22 cellular contexts compared by ENCODE assay signal in genomic region chr1:201767339-201767738, GRCh38.
DNase-seq lines count a peak whose midpoint lies in the region; ATAC-seq, FAIRE-seq and TF ChIP-seq lines count a peak whose summit lies in the region.
"Had no signal": no experiment of that assay in that cellular context is flagged by ENCODE, and none has a peak within 500 bp of the region (broad histone marks: within the 10 kb centered on the region; RNA-seq: fewer than 3 reads in every experiment).

No MANE protein-coding gene starts in this region.

- POLR2A ChIA-PET in activated CD4-positive, alpha-beta memory T cell treated with anti-CD3 and anti-CD28 coated beads, Interleukin-2, amount 10 ng/mL, durations not matched to agents 7 days and 5 days (lab: Charles Lee), result interaction anchor here (0.9 kb wide), 1 partner anchor 46 kb away, joined by 3 read pairs; no protein-coding TSS in a partner anchor

- H3K27me3 ChIP-seq in cardiac muscle cell, result no peaks in the 10 kb centered on the region
- H3K27me3 ChIP-seq in ACC112 (ENCODE audit: insufficient read depth, low read length), result no peaks in the 10 kb centered on the region
- H3K27me3 ChIP-seq in subcutaneous abdominal adipose tissue (ENCODE audit: control insufficient read depth in 5 of 5, insufficient read depth in 4 of 5, low read length in 5 of 5), result no peaks in the 10 kb centered on the region
- H3K27me3 ChIP-seq: BE2C had no signal

- intact Hi-C loops in left ventricle myocardium superior (cut with micrococcal nuclease), result no loop called here

- no peak for ATAC-seq in left ventricle myocardium superior
- ATAC-seq: GM12878 had no signal

- H3K27ac Mint-ChIP-seq in activated CD4-positive, alpha-beta memory T cell treated with anti-CD3 and anti-CD28 coated beads, Interleukin-2, amount 10 ng/mL, durations not matched to agents 7 days and 5 days, result no peak overlapping the region
- H3K27ac Mint-ChIP-seq: CD4-positive, CD25-positive, alpha-beta regulatory T cell; CD8-positive, alpha-beta memory T cell had no signal

- CTCF ChIA-PET in activated CD4-positive, alpha-beta memory T cell treated with anti-CD3 and anti-CD28 coated beads, Interleukin-2, amount 10 ng/mL, durations not matched to agents 7 days and 5 days (lab: Charles Lee), result interaction anchor here (1.3 kb wide), 1 partner anchor 9 kb away, joined by 5 read pairs; no protein-coding TSS in a partner anchor

- peaks cover 80% of the 10 kb centered on the region for H3K79me2 ChIP-seq in ACC112 (ENCODE audit: control insufficient read depth, insufficient read depth, low read length, unreplicated experiment)

- H3K4me3 Mint-ChIP-seq in activated CD4-positive, alpha-beta memory T cell treated with anti-CD3 and anti-CD28 coated beads, Interleukin-2, amount 10 ng/mL, durations not matched to agents 7 days and 5 days, result no peak overlapping the region
- H3K4me3 Mint-ChIP-seq: CD4-positive, CD25-positive, alpha-beta regulatory T cell; CD8-positive, alpha-beta memory T cell had no signal

- peaks cover 7% of the 10 kb centered on the region for H3K27me3 Mint-ChIP-seq in activated CD4-positive, alpha-beta memory T cell treated with anti-CD3 and anti-CD28 coated beads, Interleukin-2, amount 10 ng/mL, durations not matched to agents 7 days and 5 days

- H3K9me3 Mint-ChIP-seq in activated CD4-positive, alpha-beta memory T cell treated with anti-CD3 and anti-CD28 coated beads, Interleukin-2, amount 10 ng/mL, durations not matched to agents 7 days and 5 days, result peaks cover 5% of the 10 kb centered on the region

- H3K36me3 ChIP-seq in cardiac muscle cell (no peaks in the 10 kb centered on the region), ACC112 (ENCODE audit: insufficient read depth, low read length) (peaks cover 17% of the 10 kb centered on the region), subcutaneous abdominal adipose tissue (ENCODE audit: control insufficient read depth in 5 of 5, insufficient read depth in 5 of 5, low read length in 5 of 5) (no peaks in the 10 kb centered on the region)
- H3K36me3 ChIP-seq: BE2C, HAP-1 had no signal

- no peak overlapping the region for H3K9ac ChIP-seq in subcutaneous abdominal adipose tissue (ENCODE audit: low read length in 5 of 5)

- no peak overlapping the region for H3K4me3 ChIP-seq in cardiac muscle cell
- no peak overlapping the region for H3K4me3 ChIP-seq in ACC112 (ENCODE audit: low read depth, low read length)
- no peak overlapping the region for H3K4me3 ChIP-seq in subcutaneous abdominal adipose tissue (ENCODE audit: low read depth in 1 of 5, low read length in 5 of 5)
- H3K4me3 ChIP-seq: GM12878, HAP-1 had no signal

- H3K4me1 ChIP-seq in cardiac muscle cell (ENCODE audit: low read depth), result peaks cover 60% of the 10 kb centered on the region
- peaks cover 91% of the 10 kb centered on the region for H3K4me1 ChIP-seq in ACC112 (ENCODE audit: control insufficient read depth, insufficient read depth, low read length, unreplicated experiment)
- H3K4me1 ChIP-seq in subcutaneous abdominal adipose tissue (ENCODE audit: control insufficient read depth in 5 of 5, insufficient read depth in 5 of 5, low read length in 5 of 5), result peaks cover 5 to 74% (median 71%) of the 10 kb centered on the region in 5 donors
- H3K4me1 ChIP-seq: BE2C had no signal

- no peaks in the 10 kb centered on the region for H3K9me3 ChIP-seq in cardiac muscle cell (ENCODE audit: low read depth)
- peaks cover 3 to 11% (median 6%) of the 10 kb centered on the region in 5 donors for H3K9me3 ChIP-seq in subcutaneous abdominal adipose tissue (ENCODE audit: control insufficient read depth in 5 of 5, low read length in 5 of 5)
- H3K9me3 ChIP-seq: BE2C had no signal

- no peak overlapping the region for H2AFZ ChIP-seq in ACC112 (ENCODE audit: low read length, unreplicated experiment)

- no peak for TF ChIP-seq CTCF in cardiac muscle cell (IDR thresholded peaks at IDR 0.05; ENCODE audit: low read depth, low read length)

- DNase-seq in cardiac muscle cell (ENCODE audit: low read depth in 1 of 2, low spot score in 1 of 2), result no peak
- DNase-seq in left ventricle myocardium superior, result no peak
- no peak for DNase-seq in activated CD4-positive, alpha-beta memory T cell treated with anti-CD3 and anti-CD28 coated beads, Interleukin-2, amount 10 ng/mL, durations not matched to agents 7 days and 5 days
- DNase-seq in anterior cingulate cortex (lab: John Stamatoyannopoulos, UW), result no peak
- DNase-seq: 8988T; ACHN; BE2C; C1 segment of cervical spinal cord; CD4-positive, CD25-positive, alpha-beta regulatory T cell; CD8-positive, alpha-beta memory T cell; COR-L47; DMS 273 treated with DMSO at 0.1 percent for 48 hours; DMS53; DND-41; EL had no signal

- FAIRE-seq in TTC549 (lab: Jason Lieb, UNC), result peak; percentile 33
- FAIRE-seq: GM12878, GM19239 had no signal

- H3K4me1 Mint-ChIP-seq in activated CD4-positive, alpha-beta memory T cell treated with anti-CD3 and anti-CD28 coated beads, Interleukin-2, amount 10 ng/mL, durations not matched to agents 7 days and 5 days, result no peaks in the 10 kb centered on the region
- H3K4me1 Mint-ChIP-seq: CD4-positive, CD25-positive, alpha-beta regulatory T cell; CD8-positive, alpha-beta memory T cell had no signal

- no peaks in the 10 kb centered on the region for H3K36me3 Mint-ChIP-seq in activated CD4-positive, alpha-beta memory T cell treated with anti-CD3 and anti-CD28 coated beads, Interleukin-2, amount 10 ng/mL, durations not matched to agents 7 days and 5 days (ENCODE audit: low read depth)
- H3K36me3 Mint-ChIP-seq: CD4-positive, CD25-positive, alpha-beta regulatory T cell had no signal

- H3K27ac ChIP-seq in cardiac muscle cell, result peak overlapping the region; percentile 81
- peak overlapping the region; percentile 40 for H3K27ac ChIP-seq in ACC112 (ENCODE audit: low read depth, low read length)
- H3K27ac ChIP-seq in subcutaneous abdominal adipose tissue (ENCODE audit: low read depth, low read length), result peak overlapping the region; percentile 26
- H3K27ac ChIP-seq: HL-60 had no signal

Comparison
In these comparisons a context has a peak if more than half of its experiments do, and no peak if none do; other contexts are left out.
1. H3K27ac ChIP-seq: peak in every context shown above with its lines; median percentile 81 in cardiac muscle cell; 40 in ACC112; 26 in subcutaneous abdominal adipose tissue.